In the genomic region with DNA sequence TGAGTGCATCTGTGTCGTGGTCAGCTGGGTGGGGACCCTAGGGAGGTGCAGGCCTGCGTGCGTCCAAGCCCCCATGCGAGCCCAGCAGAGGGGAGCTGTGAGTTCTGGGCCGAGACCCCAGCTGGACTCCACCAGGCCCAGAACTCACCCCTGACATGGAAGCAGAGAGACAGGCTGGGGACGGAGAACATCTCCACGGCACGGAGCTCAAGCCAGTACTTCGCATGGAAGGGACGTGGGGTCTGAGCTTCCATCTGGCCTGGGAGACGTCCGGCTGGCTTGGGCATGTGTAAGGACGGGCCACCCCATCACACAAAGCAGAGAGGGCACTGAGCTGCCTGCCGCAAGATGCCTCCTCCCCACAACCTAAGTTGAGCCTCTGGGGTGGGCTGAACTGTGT, we compare ENCODE assay signal across 10 cellular contexts.
"Had no signal": no experiment of that assay in that cellular context is flagged by ENCODE, and none has a peak within 500 bp of the region (broad histone marks: within the 10 kb centered on the region; RNA-seq: fewer than 3 reads in every experiment).

No MANE protein-coding gene starts in this region.

- H3K36me3 ChIP-seq: HAP-1 had no signal

- H3K9ac ChIP-seq: GM23248 had no signal

- H3K27ac ChIP-seq: GM23248 had no signal

- H3K4me2 ChIP-seq: GM23338 had no signal

- H2AFZ ChIP-seq: GM23248, GM23338 had no signal

- H3K4me3 Mint-ChIP-seq: GM23338, H9, HFFc6 had no signal

- H3K9me3 Mint-ChIP-seq: GM23338, H9 had no signal

- H3K27ac Mint-ChIP-seq: GM23338, H9, HFFc6 had no signal

- H3K4me3 ChIP-seq: GM23248, GM23338, HAP-1 had no signal

- H3K4me1 ChIP-seq: HAP-1 had no signal

- DNase-seq: GM23248, GOT3, H7, H9, HCEC 1CT, HFFc6 had no signal

- ATAC-seq: GM23338, HCT116 had no signal

- FAIRE-seq: H54 had no signal

- H3K9me3 ChIP-seq: HAP-1 had no signal
